ENCODE assay signal across 1 cellular context in the genomic region with DNA sequence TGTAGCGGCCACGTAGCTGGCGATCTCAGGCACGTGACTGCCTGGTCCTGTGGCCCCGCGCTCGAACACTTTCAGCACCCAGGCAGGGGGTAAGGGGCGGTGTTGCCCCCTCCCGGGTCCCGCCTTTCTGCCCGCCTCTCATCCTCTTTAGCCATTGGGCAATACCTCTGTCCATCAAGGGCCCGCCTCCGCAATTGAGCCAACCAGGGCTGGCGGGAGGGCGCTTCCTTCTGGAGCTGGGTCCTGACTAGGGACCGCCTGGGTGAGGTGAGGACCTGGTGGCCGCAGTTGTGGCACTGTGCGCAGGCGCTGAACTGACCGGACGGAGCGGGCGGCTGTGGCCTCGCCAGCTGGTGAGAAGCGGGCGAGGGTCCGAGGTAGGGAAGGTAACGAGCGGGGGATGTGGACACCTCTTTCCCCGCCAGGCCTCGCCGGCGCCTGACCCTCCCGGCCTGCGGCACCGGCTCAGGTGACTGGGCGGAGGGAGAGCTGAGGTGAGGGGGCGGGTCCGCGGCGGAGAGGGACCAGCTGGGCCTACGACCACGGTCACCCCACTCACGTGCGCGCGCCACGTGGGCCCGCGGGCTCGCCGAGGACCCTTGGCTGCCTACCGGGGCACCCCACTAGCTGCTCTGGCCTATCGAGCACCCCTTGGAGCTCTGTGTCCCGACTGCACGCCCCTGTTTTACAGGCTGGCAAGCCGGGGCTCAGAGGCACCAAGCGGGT.
A peak's percentile ranks its signal among the peaks of the same experiment; 100 is the strongest.
TF ChIP-seq lines count a peak whose summit lies in the region.

A gene with protein sequence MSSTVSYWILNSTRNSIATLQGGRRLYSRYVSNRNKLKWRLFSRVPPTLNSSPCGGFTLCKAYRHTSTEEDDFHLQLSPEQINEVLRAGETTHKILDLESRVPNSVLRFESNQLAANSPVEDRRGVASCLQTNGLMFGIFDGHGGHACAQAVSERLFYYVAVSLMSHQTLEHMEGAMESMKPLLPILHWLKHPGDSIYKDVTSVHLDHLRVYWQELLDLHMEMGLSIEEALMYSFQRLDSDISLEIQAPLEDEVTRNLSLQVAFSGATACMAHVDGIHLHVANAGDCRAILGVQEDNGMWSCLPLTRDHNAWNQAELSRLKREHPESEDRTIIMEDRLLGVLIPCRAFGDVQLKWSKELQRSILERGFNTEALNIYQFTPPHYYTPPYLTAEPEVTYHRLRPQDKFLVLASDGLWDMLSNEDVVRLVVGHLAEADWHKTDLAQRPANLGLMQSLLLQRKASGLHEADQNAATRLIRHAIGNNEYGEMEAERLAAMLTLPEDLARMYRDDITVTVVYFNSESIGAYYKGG (plus strand): TSS at position 228 of the 726 bp plus-strand sequence. CDS start 3,770 bp downstream, outside the sequence.

TF ChIP-seq in K562, 482 proteins besides CTCF, POLR2A, EP300 and RAD21 (continued from another document and continues in another):
- TF ChIP-seq, protein P1, sequence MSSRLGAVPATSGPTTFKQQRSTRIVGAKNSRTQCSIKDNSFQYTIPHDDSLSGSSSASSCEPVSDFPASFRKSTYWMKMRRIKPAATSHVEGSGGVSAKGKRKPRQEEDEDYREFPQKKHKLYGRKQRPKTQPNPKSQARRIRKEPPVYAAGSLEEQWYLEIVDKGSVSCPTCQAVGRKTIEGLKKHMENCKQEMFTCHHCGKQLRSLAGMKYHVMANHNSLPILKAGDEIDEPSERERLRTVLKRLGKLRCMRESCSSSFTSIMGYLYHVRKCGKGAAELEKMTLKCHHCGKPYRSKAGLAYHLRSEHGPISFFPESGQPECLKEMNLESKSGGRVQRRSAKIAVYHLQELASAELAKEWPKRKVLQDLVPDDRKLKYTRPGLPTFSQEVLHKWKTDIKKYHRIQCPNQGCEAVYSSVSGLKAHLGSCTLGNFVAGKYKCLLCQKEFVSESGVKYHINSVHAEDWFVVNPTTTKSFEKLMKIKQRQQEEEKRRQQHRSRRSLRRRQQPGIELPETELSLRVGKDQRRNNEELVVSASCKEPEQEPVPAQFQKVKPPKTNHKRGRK (tag; IDR thresholded peaks at IDR 0.05): no peak
- TF ChIP-seq ARID2 (IDR thresholded peaks at IDR 0.05) (no peak), PHTF2 (CRISPR knock-in tag; IDR thresholded peaks at IDR 0.05) (no peak), PHF8 (IDR thresholded peaks at IDR 0.05; ENCODE audit: borderline replicate concordance, low read length) (peak; percentile 77; the same call in 1 of the 2 replicates), HCFC1 (IDR thresholded peaks at IDR 0.05; ENCODE audit: low read depth, low read length) (0 out of 2 replicates have a peak, but pooled peaks have one; percentile 2), FOXA1 (IDR thresholded peaks at IDR 0.05; ENCODE audit: borderline replicate concordance) (no peak), FUS (optimal IDR thresholded peaks at IDR 0.05; ENCODE audit: low read depth, low read length) (no peak), GTF2E2 (tag; IDR thresholded peaks at IDR 0.05) (no peak), CREB1 (IDR thresholded peaks at IDR 0.05) (no peak; the same call in 1 of the 2 replicates), CREB1 (CRISPR knock-in tag; IDR thresholded peaks at IDR 0.05) (no peak), HNRNPL (IDR thresholded peaks at IDR 0.05; ENCODE audit: low read depth, low read length) (peak; percentile 75), MYC (IDR thresholded peaks at IDR 0.05; ENCODE audit: low read depth, low read length) (peak; percentile 81), MYC (CRISPR knock-in tag; IDR thresholded peaks at IDR 0.05; ENCODE audit: borderline replicate concordance, low read depth) (peak; percentile 62; the same call in 1 of the 2 replicates), ARID1B (IDR thresholded peaks at IDR 0.05) (no peak), MEF2D (tag; conservative IDR thresholded peaks at IDR 0.05; ENCODE audit: low read depth) (no peak), TCF7 (IDR thresholded peaks at IDR 0.05; ENCODE audit: borderline replicate concordance) (no peak), MYNN (IDR thresholded peaks at IDR 0.05) (no peak), MYNN (CRISPR knock-in tag; IDR thresholded peaks at IDR 0.05) (no peak), SMARCA5 (IDR thresholded peaks at IDR 0.05) (no peak), ZFPM2 (CRISPR knock-in tag; IDR thresholded peaks at IDR 0.05) (no peak), TAF9B (IDR thresholded peaks at IDR 0.05; ENCODE audit: partially characterized antibody) (peak; percentile 63), ZNF174 (CRISPR knock-in tag; IDR thresholded peaks at IDR 0.05) (no peak), ZZZ3 (IDR thresholded peaks at IDR 0.05) (no peak), BRD4 (IDR thresholded peaks at IDR 0.05) (no peak), ZNF184 (CRISPR knock-in tag; IDR thresholded peaks at IDR 0.05) (no peak), MCM7 (IDR thresholded peaks at IDR 0.05) (no peak), ZNF253 (CRISPR knock-in tag; conservative IDR thresholded peaks at IDR 0.05) (no peak), JUNB (CRISPR knock-in tag; conservative IDR thresholded peaks at IDR 0.05) (no peak)
- TF ChIP-seq, protein P2, sequence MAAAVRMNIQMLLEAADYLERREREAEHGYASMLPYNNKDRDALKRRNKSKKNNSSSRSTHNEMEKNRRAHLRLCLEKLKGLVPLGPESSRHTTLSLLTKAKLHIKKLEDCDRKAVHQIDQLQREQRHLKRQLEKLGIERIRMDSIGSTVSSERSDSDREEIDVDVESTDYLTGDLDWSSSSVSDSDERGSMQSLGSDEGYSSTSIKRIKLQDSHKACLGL (CRISPR knock-in tag; IDR thresholded peaks at IDR 0.05; ENCODE audit: borderline replicate concordance, poor library complexity, severe bottlenecking): peak; percentile 70
- TF ChIP-seq, protein P3, sequence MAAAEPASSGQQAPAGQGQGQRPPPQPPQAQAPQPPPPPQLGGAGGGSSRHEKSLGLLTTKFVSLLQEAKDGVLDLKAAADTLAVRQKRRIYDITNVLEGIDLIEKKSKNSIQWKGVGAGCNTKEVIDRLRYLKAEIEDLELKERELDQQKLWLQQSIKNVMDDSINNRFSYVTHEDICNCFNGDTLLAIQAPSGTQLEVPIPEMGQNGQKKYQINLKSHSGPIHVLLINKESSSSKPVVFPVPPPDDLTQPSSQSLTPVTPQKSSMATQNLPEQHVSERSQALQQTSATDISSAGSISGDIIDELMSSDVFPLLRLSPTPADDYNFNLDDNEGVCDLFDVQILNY (CRISPR knock-in tag; IDR thresholded peaks at IDR 0.05): no peak
- TF ChIP-seq, protein P4, sequence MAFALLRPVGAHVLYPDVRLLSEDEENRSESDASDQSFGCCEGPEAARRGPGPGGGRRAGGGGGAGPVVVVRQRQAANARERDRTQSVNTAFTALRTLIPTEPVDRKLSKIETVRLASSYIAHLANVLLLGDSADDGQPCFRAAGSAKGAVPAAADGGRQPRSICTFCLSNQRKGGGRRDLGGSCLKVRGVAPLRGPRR (CRISPR knock-in tag; IDR thresholded peaks at IDR 0.05): no peak
- TF ChIP-seq, protein P5, sequence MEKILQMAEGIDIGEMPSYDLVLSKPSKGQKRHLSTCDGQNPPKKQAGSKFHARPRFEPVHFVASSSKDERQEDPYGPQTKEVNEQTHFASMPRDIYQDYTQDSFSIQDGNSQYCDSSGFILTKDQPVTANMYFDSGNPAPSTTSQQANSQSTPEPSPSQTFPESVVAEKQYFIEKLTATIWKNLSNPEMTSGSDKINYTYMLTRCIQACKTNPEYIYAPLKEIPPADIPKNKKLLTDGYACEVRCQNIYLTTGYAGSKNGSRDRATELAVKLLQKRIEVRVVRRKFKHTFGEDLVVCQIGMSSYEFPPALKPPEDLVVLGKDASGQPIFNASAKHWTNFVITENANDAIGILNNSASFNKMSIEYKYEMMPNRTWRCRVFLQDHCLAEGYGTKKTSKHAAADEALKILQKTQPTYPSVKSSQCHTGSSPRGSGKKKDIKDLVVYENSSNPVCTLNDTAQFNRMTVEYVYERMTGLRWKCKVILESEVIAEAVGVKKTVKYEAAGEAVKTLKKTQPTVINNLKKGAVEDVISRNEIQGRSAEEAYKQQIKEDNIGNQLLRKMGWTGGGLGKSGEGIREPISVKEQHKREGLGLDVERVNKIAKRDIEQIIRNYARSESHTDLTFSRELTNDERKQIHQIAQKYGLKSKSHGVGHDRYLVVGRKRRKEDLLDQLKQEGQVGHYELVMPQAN (IDR thresholded peaks at IDR 0.05; ENCODE audit: borderline replicate concordance): peak; percentile 94
- TF ChIP-seq, protein P6, sequence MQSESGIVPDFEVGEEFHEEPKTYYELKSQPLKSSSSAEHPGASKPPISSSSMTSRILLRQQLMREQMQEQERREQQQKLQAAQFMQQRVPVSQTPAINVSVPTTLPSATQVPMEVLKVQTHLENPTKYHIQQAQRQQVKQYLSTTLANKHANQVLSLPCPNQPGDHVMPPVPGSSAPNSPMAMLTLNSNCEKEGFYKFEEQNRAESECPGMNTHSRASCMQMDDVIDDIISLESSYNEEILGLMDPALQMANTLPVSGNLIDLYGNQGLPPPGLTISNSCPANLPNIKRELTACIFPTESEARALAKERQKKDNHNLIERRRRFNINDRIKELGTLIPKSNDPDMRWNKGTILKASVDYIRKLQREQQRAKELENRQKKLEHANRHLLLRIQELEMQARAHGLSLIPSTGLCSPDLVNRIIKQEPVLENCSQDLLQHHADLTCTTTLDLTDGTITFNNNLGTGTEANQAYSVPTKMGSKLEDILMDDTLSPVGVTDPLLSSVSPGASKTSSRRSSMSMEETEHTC (IDR thresholded peaks at IDR 0.05): no peak
- TF ChIP-seq, protein P7, sequence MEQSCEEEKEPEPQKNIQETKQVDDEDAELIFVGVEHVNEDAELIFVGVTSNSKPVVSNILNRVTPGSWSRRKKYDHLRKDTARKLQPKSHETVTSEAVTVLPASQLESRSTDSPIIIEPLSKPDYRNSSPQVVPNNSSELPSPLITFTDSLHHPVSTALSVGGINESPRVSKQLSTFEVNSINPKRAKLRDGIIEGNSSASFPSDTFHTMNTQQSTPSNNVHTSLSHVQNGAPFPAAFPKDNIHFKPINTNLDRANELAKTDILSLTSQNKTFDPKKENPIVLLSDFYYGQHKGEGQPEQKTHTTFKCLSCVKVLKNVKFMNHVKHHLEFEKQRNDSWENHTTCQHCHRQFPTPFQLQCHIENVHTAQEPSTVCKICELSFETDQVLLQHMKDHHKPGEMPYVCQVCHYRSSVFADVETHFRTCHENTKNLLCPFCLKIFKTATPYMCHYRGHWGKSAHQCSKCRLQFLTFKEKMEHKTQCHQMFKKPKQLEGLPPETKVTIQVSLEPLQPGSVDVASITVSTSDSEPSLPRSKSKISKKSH (CRISPR knock-in tag; IDR thresholded peaks at IDR 0.05): no peak
- TF ChIP-seq, protein P8, sequence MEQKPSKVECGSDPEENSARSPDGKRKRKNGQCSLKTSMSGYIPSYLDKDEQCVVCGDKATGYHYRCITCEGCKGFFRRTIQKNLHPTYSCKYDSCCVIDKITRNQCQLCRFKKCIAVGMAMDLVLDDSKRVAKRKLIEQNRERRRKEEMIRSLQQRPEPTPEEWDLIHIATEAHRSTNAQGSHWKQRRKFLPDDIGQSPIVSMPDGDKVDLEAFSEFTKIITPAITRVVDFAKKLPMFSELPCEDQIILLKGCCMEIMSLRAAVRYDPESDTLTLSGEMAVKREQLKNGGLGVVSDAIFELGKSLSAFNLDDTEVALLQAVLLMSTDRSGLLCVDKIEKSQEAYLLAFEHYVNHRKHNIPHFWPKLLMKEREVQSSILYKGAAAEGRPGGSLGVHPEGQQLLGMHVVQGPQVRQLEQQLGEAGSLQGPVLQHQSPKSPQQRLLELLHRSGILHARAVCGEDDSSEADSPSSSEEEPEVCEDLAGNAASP (IDR thresholded peaks at IDR 0.05): no peak
- TF ChIP-seq, protein P9, sequence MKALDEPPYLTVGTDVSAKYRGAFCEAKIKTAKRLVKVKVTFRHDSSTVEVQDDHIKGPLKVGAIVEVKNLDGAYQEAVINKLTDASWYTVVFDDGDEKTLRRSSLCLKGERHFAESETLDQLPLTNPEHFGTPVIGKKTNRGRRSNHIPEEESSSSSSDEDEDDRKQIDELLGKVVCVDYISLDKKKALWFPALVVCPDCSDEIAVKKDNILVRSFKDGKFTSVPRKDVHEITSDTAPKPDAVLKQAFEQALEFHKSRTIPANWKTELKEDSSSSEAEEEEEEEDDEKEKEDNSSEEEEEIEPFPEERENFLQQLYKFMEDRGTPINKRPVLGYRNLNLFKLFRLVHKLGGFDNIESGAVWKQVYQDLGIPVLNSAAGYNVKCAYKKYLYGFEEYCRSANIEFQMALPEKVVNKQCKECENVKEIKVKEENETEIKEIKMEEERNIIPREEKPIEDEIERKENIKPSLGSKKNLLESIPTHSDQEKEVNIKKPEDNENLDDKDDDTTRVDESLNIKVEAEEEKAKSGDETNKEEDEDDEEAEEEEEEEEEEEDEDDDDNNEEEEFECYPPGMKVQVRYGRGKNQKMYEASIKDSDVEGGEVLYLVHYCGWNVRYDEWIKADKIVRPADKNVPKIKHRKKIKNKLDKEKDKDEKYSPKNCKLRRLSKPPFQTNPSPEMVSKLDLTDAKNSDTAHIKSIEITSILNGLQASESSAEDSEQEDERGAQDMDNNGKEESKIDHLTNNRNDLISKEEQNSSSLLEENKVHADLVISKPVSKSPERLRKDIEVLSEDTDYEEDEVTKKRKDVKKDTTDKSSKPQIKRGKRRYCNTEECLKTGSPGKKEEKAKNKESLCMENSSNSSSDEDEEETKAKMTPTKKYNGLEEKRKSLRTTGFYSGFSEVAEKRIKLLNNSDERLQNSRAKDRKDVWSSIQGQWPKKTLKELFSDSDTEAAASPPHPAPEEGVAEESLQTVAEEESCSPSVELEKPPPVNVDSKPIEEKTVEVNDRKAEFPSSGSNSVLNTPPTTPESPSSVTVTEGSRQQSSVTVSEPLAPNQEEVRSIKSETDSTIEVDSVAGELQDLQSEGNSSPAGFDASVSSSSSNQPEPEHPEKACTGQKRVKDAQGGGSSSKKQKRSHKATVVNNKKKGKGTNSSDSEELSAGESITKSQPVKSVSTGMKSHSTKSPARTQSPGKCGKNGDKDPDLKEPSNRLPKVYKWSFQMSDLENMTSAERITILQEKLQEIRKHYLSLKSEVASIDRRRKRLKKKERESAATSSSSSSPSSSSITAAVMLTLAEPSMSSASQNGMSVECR (CRISPR knock-in tag; IDR thresholded peaks at IDR 0.05): peak; percentile 85; the same call in 1 of the 2 replicates
- TF ChIP-seq, protein P10, sequence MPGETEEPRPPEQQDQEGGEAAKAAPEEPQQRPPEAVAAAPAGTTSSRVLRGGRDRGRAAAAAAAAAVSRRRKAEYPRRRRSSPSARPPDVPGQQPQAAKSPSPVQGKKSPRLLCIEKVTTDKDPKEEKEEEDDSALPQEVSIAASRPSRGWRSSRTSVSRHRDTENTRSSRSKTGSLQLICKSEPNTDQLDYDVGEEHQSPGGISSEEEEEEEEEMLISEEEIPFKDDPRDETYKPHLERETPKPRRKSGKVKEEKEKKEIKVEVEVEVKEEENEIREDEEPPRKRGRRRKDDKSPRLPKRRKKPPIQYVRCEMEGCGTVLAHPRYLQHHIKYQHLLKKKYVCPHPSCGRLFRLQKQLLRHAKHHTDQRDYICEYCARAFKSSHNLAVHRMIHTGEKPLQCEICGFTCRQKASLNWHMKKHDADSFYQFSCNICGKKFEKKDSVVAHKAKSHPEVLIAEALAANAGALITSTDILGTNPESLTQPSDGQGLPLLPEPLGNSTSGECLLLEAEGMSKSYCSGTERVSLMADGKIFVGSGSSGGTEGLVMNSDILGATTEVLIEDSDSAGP (CRISPR knock-in tag; IDR thresholded peaks at IDR 0.05): no peak
